Comparison of ENCODE assay signal across 8 cellular contexts in genomic region chr4:113762061-113762850, GRCh38. TPM values are rescaled to one million over a fixed set of nuclear protein-coding genes. Genes with fewer than 3 reads are reported as not detected.
DNase-seq lines count a peak whose midpoint lies in the region; ATAC-seq and TF ChIP-seq lines count a peak whose summit lies in the region.

No MANE protein-coding gene starts in this region.

- peaks cover 23% of the 10 kb centered on the region for H3K36me3 Mint-ChIP-seq in T-helper 2 cell treated with Interferon-gamma antibody and Interleukin-4, amounts not matched to agents 5 μg/mL and 100 μg/mL, for 36 hours (ENCODE audit: low read depth)

- no peaks in the 10 kb centered on the region for H3K36me3 ChIP-seq in ascending aorta
- H3K36me3 ChIP-seq in right atrium auricular region: no peaks in the 10 kb centered on the region
- H3K36me3 ChIP-seq in prostate gland: no peaks in the 10 kb centered on the region
- H3K36me3 ChIP-seq in urinary bladder (ENCODE audit: insufficient read depth): no peaks in the 10 kb centered on the region

- H3K4me1 Mint-ChIP-seq in T-helper 2 cell treated with Interferon-gamma antibody and Interleukin-4, amounts not matched to agents 5 μg/mL and 100 μg/mL, for 36 hours (ENCODE audit: low read depth): peaks cover 38% of the 10 kb centered on the region

- H3K9me3 ChIP-seq in ascending aorta: no peaks in the 10 kb centered on the region
- H3K9me3 ChIP-seq in right atrium auricular region: no peaks in the 10 kb centered on the region
- H3K9me3 ChIP-seq in prostate gland: no peaks in the 10 kb centered on the region

- WGBS in prostate gland: under 1% methylated on average over 44 of the region's 44 CpGs
- WGBS in urinary bladder: under 1% methylated on average over 44 of the region's 44 CpGs

- H3K4me3 Mint-ChIP-seq in T-helper 2 cell treated with Interferon-gamma antibody and Interleukin-4, amounts not matched to agents 5 μg/mL and 100 μg/mL, for 36 hours: peak overlapping the region; percentile 92

- no peaks in the 10 kb centered on the region for H3K27me3 ChIP-seq in ascending aorta
- H3K27me3 ChIP-seq in right atrium auricular region: no peaks in the 10 kb centered on the region
- H3K27me3 ChIP-seq in prostate gland (replicated peaks; ENCODE audit: insufficient read depth): no peaks in the 10 kb centered on the region

- peak overlapping the region; percentile 99 for H3K27ac Mint-ChIP-seq in T-helper 2 cell treated with Interferon-gamma antibody and Interleukin-4, amounts not matched to agents 5 μg/mL and 100 μg/mL, for 36 hours

- intact Hi-C loops in ascending aorta (cut with DNase I): loop anchor here (5.0 kb wide), 3 partner anchors 195 to 510 kb away; no protein-coding TSS in a partner anchor
- intact Hi-C loops in prostate gland (cut with DNase I): loop anchor here (5.0 kb wide), 4 partner anchors 70 to 470 kb away; no protein-coding TSS in a partner anchor

- H3K27ac ChIP-seq in ascending aorta: peak overlapping the region; percentile 97 to 99
- peak overlapping the region; percentile 99 for H3K27ac ChIP-seq in right atrium auricular region
- peak overlapping the region; percentile 96 to 99 for H3K27ac ChIP-seq in prostate gland
- peak overlapping the region; percentile 99 for H3K27ac ChIP-seq in urinary bladder (ENCODE audit: low read depth)

- peak overlapping the region; percentile 80 to 93 for H3K4me3 ChIP-seq in ascending aorta
- H3K4me3 ChIP-seq in right atrium auricular region: peak overlapping the region; percentile 88 to 89
- H3K4me3 ChIP-seq in prostate gland: peak overlapping the region; percentile 65 to 70
- H3K4me3 ChIP-seq in urinary bladder (ENCODE audit: low read depth, low read length): peak overlapping the region; percentile 65

- peak; percentile 78 to 80 for DNase-seq in NCI-H187 (lab: John Stamatoyannopoulos, UW)
- peak; percentile 99 for DNase-seq in T-helper 2 cell treated with Interferon-gamma antibody and Interleukin-4, amounts not matched to agents 5 μg/mL and 100 μg/mL, for 36 hours (ENCODE audit: low spot score)
- DNase-seq in ascending aorta (ENCODE audit: low spot score in 2 of 2): peak; percentile 98 to 99
- peak; percentile 100 for DNase-seq in right atrium auricular region (ENCODE audit: low spot score)
- DNase-seq in prostate gland (ENCODE audit: low spot score): peak; percentile 100

- no peaks in the 10 kb centered on the region for H3K27me3 Mint-ChIP-seq in T-helper 2 cell treated with Interferon-gamma antibody and Interleukin-4, amounts not matched to agents 5 μg/mL and 100 μg/mL, for 36 hours (ENCODE audit: low read depth)

- TF ChIP-seq CTCF in ascending aorta (IDR thresholded peaks at IDR 0.05): peak in 1 of 3 experiments; percentile 3
- TF ChIP-seq CTCF in right atrium auricular region (IDR thresholded peaks at IDR 0.05): peak in 1 of 2 donors; percentile 5
- peak in 2 of 4 experiments; percentile 31 to 52 for TF ChIP-seq CTCF in prostate gland (IDR thresholded peaks at IDR 0.05)

- H3K9me3 Mint-ChIP-seq in T-helper 2 cell treated with Interferon-gamma antibody and Interleukin-4, amounts not matched to agents 5 μg/mL and 100 μg/mL, for 36 hours: no peaks in the 10 kb centered on the region

- ATAC-seq in GM18498 (IDR thresholded peaks at IDR 0.05; ENCODE audit: unreplicated experiment) (peak; percentile 63), HG02885 (IDR thresholded peaks at IDR 0.05; ENCODE audit: poor library complexity, unreplicated experiment) (peak; percentile 65)

- H3K4me1 ChIP-seq in ascending aorta (peaks cover 0 to 12% of the 10 kb centered on the region in 2 donors), right atrium auricular region (peaks cover 0 to 24% of the 10 kb centered on the region in 2 donors), prostate gland (replicated peaks) (no peaks in the 10 kb centered on the region), urinary bladder (ENCODE audit: insufficient read depth) (no peaks in the 10 kb centered on the region)

- TF ChIP-seq POLR2A in prostate gland (IDR thresholded peaks at IDR 0.05): peak; percentile 99

RNA-seq across cellular contexts. Expression of gene CAMK2D, which starts 0.7 kb away (rescaled TPM):
- total RNA-seq in ascending aorta: 23.8 TPM
- total RNA-seq in right atrium auricular region: 100 to 1,000 TPM; 132 to 187 TPM
- 10 to 100 TPM; 48.7 to 88.8 TPM for total RNA-seq in prostate gland
- 125 TPM for total RNA-seq in urinary bladder
- 33.8 TPM for polyA plus RNA-seq in urinary bladder

Comparison
In these comparisons a context has a peak if more than half of its experiments do, and no peak if none do; other contexts are left out.
1. Peak in every context shown above with its lines: DNase-seq, ATAC-seq, H3K4me3 ChIP-seq and H3K27ac ChIP-seq.